In genomic region chr7:127598318-127598717, GRCh38 we compare ENCODE assay signal across 7 cellular contexts. TPM values are rescaled to one million over a fixed set of nuclear protein-coding genes. Genes with fewer than 3 reads are reported as not detected.
DNase-seq lines count a peak whose midpoint lies in the region; ATAC-seq and TF ChIP-seq lines count a peak whose summit lies in the region.
"Had no signal": no experiment of that assay in that cellular context is flagged by ENCODE, and none has a peak within 500 bp of the region (broad histone marks: within the 10 kb centered on the region; RNA-seq: fewer than 3 reads in every experiment).

No MANE protein-coding gene starts in this region.

- H3K4me3 ChIP-seq in epithelial cell of proximal tubule (ENCODE audit: low read depth, low read length): no peak overlapping the region
- no peak overlapping the region for H3K4me3 ChIP-seq in left lung

- H3K27ac ChIP-seq in left lung: no peak overlapping the region

- intact Hi-C loops in left lung (cut with DNase I): no loop called here

- TF ChIP-seq CTCF in epithelial cell of proximal tubule (conservative IDR thresholded peaks at IDR 0.05; ENCODE audit: low read depth, low read length) (peak; percentile 50), left lung (IDR thresholded peaks at IDR 0.05) (no peak)

- no peaks in the 10 kb centered on the region for H3K9me3 ChIP-seq in left lung

- H3K27me3 ChIP-seq in left lung: no peaks in the 10 kb centered on the region

- no peak for ATAC-seq in GM21381 (IDR thresholded peaks at IDR 0.05; ENCODE audit: unreplicated experiment)
- ATAC-seq in left lung: no peak

- H3K36me3 ChIP-seq in left lung: no peaks in the 10 kb centered on the region

- peak; percentile 63 for DNase-seq in D341Med (ENCODE audit: low spot score)
- DNase-seq in HuH-7 (ENCODE audit: low spot score): peak; percentile 69
- DNase-seq in epithelial cell of proximal tubule (ENCODE audit: low read depth): no peak
- DNase-seq in GM19238 (ENCODE audit: insufficient read length, low spot score): no peak
- no peak for DNase-seq in left lung
- DNase-seq: NCI-H187 treated with DMSO at 0.1 percent for 48 hours had no signal

- H3K4me1 ChIP-seq in left lung: peaks cover 0 to 8% of the 10 kb centered on the region in 2 donors

RNA-seq across cellular contexts. Expression of gene FSCN3, which starts 4.8 kb away (rescaled TPM):
- 2.4 and 4.1 TPM in 2 replicates for total RNA-seq in epithelial cell of proximal tubule
- under 1 TPM in 1 of 2 donors, not detected in 1; 0.81 TPM for total RNA-seq in left lung

RNA-seq across cellular contexts. Expression of gene ARF5, which starts 10.1 kb away (rescaled TPM):
- total RNA-seq in epithelial cell of proximal tubule (252 and 276 TPM in 2 replicates), left lung (100 to 1,000 TPM; 101 to 121 TPM)

RNA-seq across cellular contexts. Expression of gene GCC1, which starts 12.9 kb away (rescaled TPM):
- 13.9 and 15.2 TPM in 2 replicates for total RNA-seq in epithelial cell of proximal tubule
- total RNA-seq in left lung: 10 to 100 TPM; 15.1 to 16.9 TPM

RNA-seq across cellular contexts. Expression of gene PAX4, which starts 19.6 kb away (rescaled TPM):
- total RNA-seq in epithelial cell of proximal tubule (not detected in 2 replicates), left lung (not detected)

RNA-seq across cellular contexts. Expression of gene SND1, which starts 53.7 kb away (rescaled TPM):
- 122 and 137 TPM in 2 replicates for total RNA-seq in epithelial cell of proximal tubule
- 100 to 1,000 TPM; 167 to 229 TPM for total RNA-seq in left lung

Comparison
In these comparisons a context has a peak if more than half of its experiments do, and no peak if none do; other contexts are left out.
1. DNase-seq: peak in D341Med (single experiment) and HuH-7 (single experiment); none in epithelial cell of proximal tubule (single experiment), GM19238 (single experiment) and left lung (0 of 2).